15 cellular contexts compared by ENCODE assay signal in genomic region chr12:55624056-55624455, GRCh38. TPM values are rescaled to one million over a fixed set of nuclear protein-coding genes. Genes with fewer than 3 reads are reported as not detected.
A peak's percentile ranks its signal among the peaks of the same experiment; 100 is the strongest.
DNase-seq lines count a peak whose midpoint lies in the region; ATAC-seq, FAIRE-seq and TF ChIP-seq lines count a peak whose summit lies in the region.
"Had no signal": no experiment of that assay in that cellular context is flagged by ENCODE, and none has a peak within 500 bp of the region (broad histone marks: within the 10 kb centered on the region; RNA-seq: fewer than 3 reads in every experiment).

No MANE protein-coding gene starts in this region.

- no peaks in the 10 kb centered on the region for H3K27me3 ChIP-seq in lower lobe of right lung (ENCODE audit: low read depth)
- H3K27me3 ChIP-seq: tibial artery had no signal

- DNase-seq in amniotic epithelial cell (ENCODE audit: low read depth) (peak; percentile 40), lower lobe of right lung (no peak), GM19239 (ENCODE audit: insufficient read length, low spot score) (no peak), EL (no peak)
- DNase-seq: activated CD4-positive, alpha-beta T cell treated with anti-CD3 and anti-CD28 coated beads, Interleukin-2, amount 50 U/mL, for 4 hours; anterior cingulate cortex; COR-L47; midbrain; NCI-H2227 treated with DMSO at 0.1 percent for 48 hours; tibial artery had no signal

- no peaks in the 10 kb centered on the region for H3K36me3 ChIP-seq in lower lobe of right lung
- H3K36me3 ChIP-seq: tibial artery had no signal

- H3K27ac ChIP-seq in lower lobe of right lung, result no peak overlapping the region
- H3K27ac ChIP-seq: tibial artery had no signal

- intact Hi-C loops in lower lobe of right lung (cut with DNase I), result loop anchor here (5.0 kb wide), 1 partner anchor 432 kb away; no protein-coding TSS in a partner anchor

- TF ChIP-seq CTCF in lower lobe of right lung (IDR thresholded peaks at IDR 0.05), result no peak

- ATAC-seq in GM18508 (IDR thresholded peaks at IDR 0.05; ENCODE audit: insufficient read depth, unreplicated experiment), result peak; percentile 51
- ATAC-seq in GM19452 (IDR thresholded peaks at IDR 0.05; ENCODE audit: unreplicated experiment), result peak; percentile 49
- peak; percentile 55 for ATAC-seq in HG03139 (IDR thresholded peaks at IDR 0.05; ENCODE audit: unreplicated experiment)
- no peak for ATAC-seq in lower lobe of right lung
- no peak for ATAC-seq in GM21515 (IDR thresholded peaks at IDR 0.05; ENCODE audit: unreplicated experiment)

- H3K4me3 ChIP-seq in lower lobe of right lung, result no peak overlapping the region
- H3K4me3 ChIP-seq: tibial artery had no signal

- no peaks in the 10 kb centered on the region for H3K4me1 ChIP-seq in lower lobe of right lung

- H3K9me3 ChIP-seq in lower lobe of right lung, result no peaks in the 10 kb centered on the region
- H3K9me3 ChIP-seq: tibial artery had no signal

- no peak for FAIRE-seq in GM19239 (lab: Jason Lieb, UNC)

RNA-seq across cellular contexts. Expression of gene OR10P1, which starts 12.6 kb away (rescaled TPM):
- not detected for total RNA-seq in lower lobe of right lung
- total RNA-seq: posterior vena cava had no signal

RNA-seq across cellular contexts. Expression of gene OR2AP1, which starts 51.8 kb away (rescaled TPM):
- not detected for total RNA-seq in lower lobe of right lung
- total RNA-seq: posterior vena cava had no signal

Comparison
In these comparisons a context has a peak if more than half of its experiments do, and no peak if none do; other contexts are left out.
1. ATAC-seq: peak in GM18508 (single experiment), GM19452 (single experiment) and HG03139 (single experiment); none in lower lobe of right lung (0 of 2) and GM21515 (single experiment).